In genomic region chr16:19169081-19169639, GRCh38 we compare ENCODE assay signal across 9 cellular contexts. TPM values are rescaled to one million over a fixed set of nuclear protein-coding genes. Genes with fewer than 3 reads are reported as not detected.
DNase-seq lines count a peak whose midpoint lies in the region; ATAC-seq and TF ChIP-seq lines count a peak whose summit lies in the region.
"Had no signal": no experiment of that assay in that cellular context is flagged by ENCODE, and none has a peak within 500 bp of the region (broad histone marks: within the 10 kb centered on the region; RNA-seq: fewer than 3 reads in every experiment).

No MANE protein-coding gene starts in this region.

- DNase-seq in DMS53 (lab: John Stamatoyannopoulos, UW), result peak; percentile 42
- DNase-seq in DMS53 treated with DMSO at 0.1 percent for 48 hours (lab: John Stamatoyannopoulos, UW; ENCODE audit: unreplicated experiment), result no peak
- DNase-seq in smooth muscle cell (lab: John Stamatoyannopoulos, UW; ENCODE audit: unreplicated experiment), result no peak
- DNase-seq in SKM-1 treated with dmso at 0.1 percent for 144 hours (lab: John Stamatoyannopoulos, UW; ENCODE audit: unreplicated experiment), result no peak
- DNase-seq in activated gamma-delta T cell (lab: John Stamatoyannopoulos, UW), result no peak
- DNase-seq: activated CD8-positive, alpha-beta T cell treated with anti-CD3 and anti-CD28 coated beads for 36 hours had no signal

- H4K20me1 ChIP-seq in smooth muscle cell (ENCODE audit: low read depth), result no peaks in the 10 kb centered on the region

- H3K4me2 ChIP-seq in smooth muscle cell, result peak overlapping the region; percentile 97

- no peaks in the 10 kb centered on the region for H3K36me3 ChIP-seq in smooth muscle cell (ENCODE audit: low read depth)

- peak overlapping the region; percentile 86 for H2AFZ ChIP-seq in smooth muscle cell (ENCODE audit: low read depth)

- H3K27me3 ChIP-seq in smooth muscle cell (ENCODE audit: low read depth), result no peaks in the 10 kb centered on the region

- H3K4me1 ChIP-seq in smooth muscle cell (ENCODE audit: low read depth), result peaks cover 8% of the 10 kb centered on the region

- 23% methylated on average over 19 of the region's 19 CpGs for WGBS in smooth muscle cell (ENCODE audit: low lambda C conversion rate)

- H3F3A ChIP-seq in smooth muscle cell (ENCODE audit: low read depth), result no peaks in the 10 kb centered on the region

- H3K27ac ChIP-seq in VCaP, result peak overlapping the region; percentile 85
- H3K27ac ChIP-seq in smooth muscle cell (ENCODE audit: low read depth), result no peak overlapping the region

- H3K79me2 ChIP-seq in smooth muscle cell (ENCODE audit: low read depth), result no peaks in the 10 kb centered on the region

- no peak for ATAC-seq in GM21723 (IDR thresholded peaks at IDR 0.05; ENCODE audit: unreplicated experiment)
- ATAC-seq: activated CD8-positive, alpha-beta T cell treated with anti-CD3 and anti-CD28 coated beads for 36 hours had no signal

- no peak for TF ChIP-seq CTCF in VCaP (conservative IDR thresholded peaks at IDR 0.05)
- TF ChIP-seq CTCF in smooth muscle cell (IDR thresholded peaks at IDR 0.05; ENCODE audit: borderline replicate concordance, insufficient read depth, poor library complexity, severe bottlenecking), result no peak

- H3K9ac ChIP-seq in smooth muscle cell (ENCODE audit: low read depth), result no peak overlapping the region

- H3K4me3 ChIP-seq in iPS-18c (ENCODE audit: insufficient read depth, low read depth, low read length), result peak overlapping the region; percentile 83
- peak overlapping the region; percentile 70 for H3K4me3 ChIP-seq in smooth muscle cell

- H3K9me3 ChIP-seq in iPS-18c (ENCODE audit: control insufficient read depth, insufficient read depth, low read length) (peaks cover 2% of the 10 kb centered on the region), smooth muscle cell (replicated peaks; ENCODE audit: low read depth) (no peaks in the 10 kb centered on the region)

RNA-seq across cellular contexts. Expression of gene SYT17, which starts 1.1 kb away (rescaled TPM):
- total RNA-seq in smooth muscle cell, result 2.0 and 2.2 TPM in 2 replicates
- 3.9 and 4.0 TPM in 2 replicates for polyA plus RNA-seq in smooth muscle cell

RNA-seq across cellular contexts. Expression of gene ITPRIPL2, which starts 55.4 kb away (rescaled TPM):
- 26.4 and 27.5 TPM in 2 replicates for total RNA-seq in smooth muscle cell
- 16.4 and 19.4 TPM in 2 replicates for polyA plus RNA-seq in smooth muscle cell
